Comparison of ENCODE assay signal across 1 cellular context in the genomic region with DNA sequence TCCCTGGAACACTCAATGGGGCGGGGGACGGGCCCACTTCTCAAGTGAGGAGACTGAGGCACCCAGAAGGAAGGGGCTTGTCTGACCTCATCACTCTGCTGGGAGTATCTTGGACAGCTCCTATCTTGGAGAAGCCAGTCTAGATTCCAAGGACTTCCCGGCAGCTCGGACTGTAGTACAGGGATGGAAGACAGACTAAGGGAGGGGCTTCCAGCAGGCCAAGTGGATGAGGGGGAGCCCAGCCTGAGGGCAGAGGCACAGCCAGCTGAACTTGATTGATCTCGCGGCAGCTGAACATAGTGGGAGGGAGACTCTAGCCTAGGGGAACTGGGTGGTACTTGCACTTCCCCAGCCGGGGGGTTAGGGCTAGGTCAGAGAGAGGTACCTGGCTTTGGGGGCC.
TF ChIP-seq lines count a peak whose summit lies in the region.

No MANE protein-coding gene starts in this region.

TF ChIP-seq in H1, 55 proteins besides CTCF, POLR2A, EP300 and RAD21:
- TF ChIP-seq CBX8 (IDR thresholded peaks at IDR 0.05; ENCODE audit: borderline replicate concordance, low read depth, low read length), result no peak
- no peak for TF ChIP-seq CHD1 (IDR thresholded peaks at IDR 0.05; ENCODE audit: low read depth, low read length)
- no peak for TF ChIP-seq SP1 (IDR thresholded peaks at IDR 0.05; ENCODE audit: low read depth, low read length)
- TF ChIP-seq BCL11A (IDR thresholded peaks at IDR 0.05; ENCODE audit: low read depth in 2 of 2, low read length in 2 of 2), result no peak
- TF ChIP-seq ZNF274 (IDR thresholded peaks at IDR 0.05; ENCODE audit: borderline replicate concordance, extremely low read depth, low read length), result no peak
- no peak for TF ChIP-seq TCF12 (IDR thresholded peaks at IDR 0.05; ENCODE audit: low read depth, low read length)
- TF ChIP-seq CHD2 (IDR thresholded peaks at IDR 0.05; ENCODE audit: low read length), result no peak
- no peak for TF ChIP-seq SP2 (IDR thresholded peaks at IDR 0.05; ENCODE audit: low read length)
- no peak for TF ChIP-seq EGR1 (IDR thresholded peaks at IDR 0.05; ENCODE audit: borderline replicate concordance, low read depth, low read length)
- TF ChIP-seq JUN (IDR thresholded peaks at IDR 0.05; ENCODE audit: low read depth, low read length), result no peak
- no peak for TF ChIP-seq SIRT6 (IDR thresholded peaks at IDR 0.05; ENCODE audit: low read length)
- no peak for TF ChIP-seq SRF (IDR thresholded peaks at IDR 0.05; ENCODE audit: low read depth, low read length)
- TF ChIP-seq KDM4A (IDR thresholded peaks at IDR 0.05; ENCODE audit: low read depth, low read length, severe bottlenecking), result no peak
- TF ChIP-seq NANOG (IDR thresholded peaks at IDR 0.05; ENCODE audit: insufficient read depth, low read depth, low read length, poor library complexity, severe bottlenecking), result no peak
- TF ChIP-seq CREB1 (IDR thresholded peaks at IDR 0.05), result no peak
- TF ChIP-seq SAP30 (IDR thresholded peaks at IDR 0.05; ENCODE audit: insufficient read depth, insufficient replicate concordance, low read length), result no peak
- TF ChIP-seq RBBP5 (IDR thresholded peaks at IDR 0.05; ENCODE audit: borderline replicate concordance, low read depth, low read length), result no peak
- TF ChIP-seq, protein P1, sequence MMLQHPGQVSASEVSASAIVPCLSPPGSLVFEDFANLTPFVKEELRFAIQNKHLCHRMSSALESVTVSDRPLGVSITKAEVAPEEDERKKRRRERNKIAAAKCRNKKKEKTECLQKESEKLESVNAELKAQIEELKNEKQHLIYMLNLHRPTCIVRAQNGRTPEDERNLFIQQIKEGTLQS (IDR thresholded peaks at IDR 0.05; ENCODE audit: insufficient read depth, low read depth, low read length), result no peak
